Comparison of ENCODE assay signal across 20 cellular contexts in genomic region chr1:158071106-158071505, GRCh38.
DNase-seq lines count a peak whose midpoint lies in the region; ATAC-seq, FAIRE-seq and TF ChIP-seq lines count a peak whose summit lies in the region.
"Had no signal": no experiment of that assay in that cellular context is flagged by ENCODE, and none has a peak within 500 bp of the region (broad histone marks: within the 10 kb centered on the region; RNA-seq: fewer than 3 reads in every experiment).

No MANE protein-coding gene starts in this region.

- H3K27me3 ChIP-seq in bronchial epithelial cell (ENCODE audit: control insufficient read depth, insufficient read depth, low read length) (no peaks in the 10 kb centered on the region), gastrocnemius medialis (no peaks in the 10 kb centered on the region)
- H3K27me3 ChIP-seq: right lobe of liver, SJCRH30 had no signal

- H3K4me1 Mint-ChIP-seq in HFFc6 (ENCODE audit: low read depth), result peaks cover 61% of the 10 kb centered on the region
- H3K4me1 Mint-ChIP-seq: activated CD8-positive, alpha-beta memory T cell treated with anti-CD3 and anti-CD28 coated beads, Interleukin-2, amount 10 ng/mL, durations not matched to agents 7 days and 5 days had no signal

- no peak for TF ChIP-seq POLR2A in gastrocnemius medialis (IDR thresholded peaks at IDR 0.05)

- no peak overlapping the region for H3K4me3 Mint-ChIP-seq in HFFc6
- H3K4me3 Mint-ChIP-seq: activated CD8-positive, alpha-beta memory T cell treated with anti-CD3 and anti-CD28 coated beads, Interleukin-2, amount 10 ng/mL, durations not matched to agents 7 days and 5 days had no signal

- no peak overlapping the region for H3K27ac ChIP-seq in gastrocnemius medialis
- H3K27ac ChIP-seq: coronary artery, right lobe of liver, SJCRH30 had no signal

- no peak for DNase-seq in HFFc6
- DNase-seq in bronchial epithelial cell (ENCODE audit: low read depth), result peak; percentile 13
- DNase-seq in kidney glomerular epithelial cell (lab: John Stamatoyannopoulos, UW), result peak; percentile 52
- DNase-seq in skeletal muscle cell (ENCODE audit: low read depth), result peak; percentile 15
- DNase-seq in gastrocnemius medialis, result no peak
- no peak for DNase-seq in iPS-NIHi7 (ENCODE audit: extremely low spot score)
- DNase-seq in NCI-H1105 (lab: John Stamatoyannopoulos, UW), result no peak
- DNase-seq: activated CD4-positive, CD25-positive, alpha-beta regulatory T cell treated with anti-CD3 and anti-CD28 coated beads, Interleukin-2, amount 50 U/mL, for 72 hours; activated CD8-positive, alpha-beta memory T cell treated with anti-CD3 and anti-CD28 coated beads, Interleukin-2, amount 10 ng/mL, durations not matched to agents 7 days and 5 days; amniotic stem cell; GDM1; islet precursor cell; OCI-M1; right lobe of liver; SJCRH30; substantia nigra had no signal

- no peak overlapping the region for H3K4me3 ChIP-seq in bronchial epithelial cell (ENCODE audit: low read depth, low read length)
- no peak overlapping the region for H3K4me3 ChIP-seq in skeletal muscle cell (ENCODE audit: low read depth, low read length)
- no peak overlapping the region for H3K4me3 ChIP-seq in gastrocnemius medialis
- H3K4me3 ChIP-seq: coronary artery, right lobe of liver, SJCRH30 had no signal

- TF ChIP-seq CTCF in HFFc6 (IDR thresholded peaks at IDR 0.05), result no peak
- TF ChIP-seq CTCF in bronchial epithelial cell (IDR thresholded peaks at IDR 0.05; ENCODE audit: insufficient read depth, low read length, severe bottlenecking), result no peak
- no peak for TF ChIP-seq CTCF in gastrocnemius medialis (IDR thresholded peaks at IDR 0.05 in 4 of 5, conservative IDR thresholded peaks at IDR 0.05 in 1 of 5)

- H3K36me3 ChIP-seq in bronchial epithelial cell (ENCODE audit: control insufficient read depth, insufficient read depth, low read length) (peaks cover 7% of the 10 kb centered on the region), gastrocnemius medialis (no peaks in the 10 kb centered on the region)
- H3K36me3 ChIP-seq: right lobe of liver, SJCRH30 had no signal

- no peaks in the 10 kb centered on the region for H3K36me3 Mint-ChIP-seq in HFFc6 (ENCODE audit: low read depth)
- H3K36me3 Mint-ChIP-seq: activated CD8-positive, alpha-beta memory T cell treated with anti-CD3 and anti-CD28 coated beads, Interleukin-2, amount 10 ng/mL, durations not matched to agents 7 days and 5 days had no signal

- peaks cover 0 to 3% of the 10 kb centered on the region in 2 donors for H3K4me1 ChIP-seq in gastrocnemius medialis
- H3K4me1 ChIP-seq: right lobe of liver had no signal

- FAIRE-seq in bronchial epithelial cell (lab: Jason Lieb, UNC), result peak; percentile 96
- FAIRE-seq: D721Med, GM12891 had no signal

- H3K27ac Mint-ChIP-seq in HFFc6, result peak overlapping the region; percentile 45
- H3K27ac Mint-ChIP-seq: activated CD8-positive, alpha-beta memory T cell treated with anti-CD3 and anti-CD28 coated beads, Interleukin-2, amount 10 ng/mL, durations not matched to agents 7 days and 5 days; activated T-helper 2 cell treated with anti-CD3 and anti-CD28 coated beads, Interferon-gamma antibody, Interleukin-2, Interleukin-4, amounts not matched to agents 10 μg/mL and 5 μg/mL and 100 μg/mL, durations not matched to agents 14 hours and 24 hours and 36 hours had no signal

- peaks cover 4% of the 10 kb centered on the region for H3K27me3 Mint-ChIP-seq in HFFc6 (ENCODE audit: insufficient read depth)

- no peak for ATAC-seq in gastrocnemius medialis
- ATAC-seq: activated CD8-positive, alpha-beta memory T cell treated with anti-CD3 and anti-CD28 coated beads, Interleukin-2, amount 10 ng/mL, durations not matched to agents 7 days and 5 days; right lobe of liver had no signal

- in situ Hi-C loops in gastrocnemius medialis (cut with MboI; ENCODE audit: low sequenced_read_pairs in 4 of 4), result no loop called here

- H3K9me3 Mint-ChIP-seq in HFFc6, result no peaks in the 10 kb centered on the region
- H3K9me3 Mint-ChIP-seq: activated T-helper 2 cell treated with anti-CD3 and anti-CD28 coated beads, Interferon-gamma antibody, Interleukin-2, Interleukin-4, amounts not matched to agents 10 μg/mL and 5 μg/mL and 100 μg/mL, durations not matched to agents 14 hours and 24 hours and 36 hours had no signal

- H3K9me3 ChIP-seq in gastrocnemius medialis, result no peaks in the 10 kb centered on the region
- H3K9me3 ChIP-seq: right lobe of liver, SJCRH30 had no signal

- intact Hi-C loops in gastrocnemius medialis (cut with DNase I; ENCODE audit: low total_unique reads), result no loop called here

Comparison
In these comparisons a context has a peak if more than half of its experiments do, and no peak if none do; other contexts are left out.
1. DNase-seq: peak in bronchial epithelial cell (single experiment), kidney glomerular epithelial cell (single experiment) and skeletal muscle cell (single experiment); none in HFFc6 (single experiment), gastrocnemius medialis (0 of 2), iPS-NIHi7 (single experiment) and NCI-H1105 (single experiment).